13 cellular contexts compared by ENCODE assay signal in the genomic region with DNA sequence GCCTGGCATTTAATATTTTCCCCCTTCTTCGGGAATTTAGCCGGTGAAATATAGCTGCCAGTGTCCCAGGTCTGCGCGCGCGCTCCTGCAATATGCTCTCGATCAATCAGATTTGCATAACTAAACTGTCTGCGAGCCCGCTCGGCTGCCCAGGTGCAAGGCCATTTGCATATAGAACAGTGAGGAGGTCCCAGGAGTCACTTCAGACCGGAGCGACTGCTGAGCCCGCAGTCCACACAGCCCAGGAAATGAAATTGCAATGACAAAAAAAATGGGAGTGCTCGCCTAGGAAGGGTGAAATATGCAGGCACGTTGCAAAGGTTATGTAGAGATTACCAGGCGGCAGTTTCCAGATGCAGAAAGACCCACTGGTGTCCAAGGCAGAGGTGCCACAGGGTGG.
DNase-seq lines count a peak whose midpoint lies in the region; ATAC-seq and TF ChIP-seq lines count a peak whose summit lies in the region.
"Had no signal": no experiment of that assay in that cellular context is flagged by ENCODE, and none has a peak within 500 bp of the region (broad histone marks: within the 10 kb centered on the region; RNA-seq: fewer than 3 reads in every experiment).

No MANE protein-coding gene starts in this region.

- WGBS in right lobe of liver (ENCODE audit: insufficient coverage, low coverage, low lambda C conversion rate, missing lambda C conversion rate), result 23% methylated on average over 16 of the region's 16 CpGs

- intact Hi-C loops in right lobe of liver (cut with DNase I), result no loop called here

- no peaks in the 10 kb centered on the region for H3K36me3 Mint-ChIP-seq in progenitor cell of endocrine pancreas (ENCODE audit: insufficient read depth)

- H3K9me3 ChIP-seq in endocrine pancreas (ENCODE audit: control insufficient read depth, low read length), result no peaks in the 10 kb centered on the region
- no peaks in the 10 kb centered on the region for H3K9me3 ChIP-seq in right lobe of liver
- H3K9me3 ChIP-seq: BLaER1 had no signal

- H3K27ac ChIP-seq in right lobe of liver, result no peak overlapping the region
- H3K27ac ChIP-seq: BLaER1, parathyroid adenoma had no signal

- H3K9me3 Mint-ChIP-seq in progenitor cell of endocrine pancreas (ENCODE audit: low read depth), result no peaks in the 10 kb centered on the region

- DNase-seq in progenitor cell of endocrine pancreas (ENCODE audit: low spot score, unreplicated experiment) (peak; percentile 39), right lobe of liver (no peak)
- DNase-seq in activated CD4-positive, alpha-beta T cell treated with anti-CD3 and anti-CD28 coated beads for 1 hour, result no peak
- DNase-seq: activated CD4-positive, alpha-beta T cell treated with anti-CD3 and anti-CD28 coated beads, Interleukin-2, amount 10 ng/mL, durations not matched to agents 24 days and 14 days; activated T-cell treated with anti-CD3 and anti-CD28 coated beads, Interleukin-2, amount 50 U/mL, for 48 hours; MV-4-11; T1000 had no signal

- H3K27me3 ChIP-seq in endocrine pancreas (ENCODE audit: control insufficient read depth, insufficient read depth, low read length) (no peaks in the 10 kb centered on the region), right lobe of liver (no peaks in the 10 kb centered on the region)
- H3K27me3 ChIP-seq: BLaER1 had no signal

- peaks cover 65% of the 10 kb centered on the region for H3K27me3 Mint-ChIP-seq in progenitor cell of endocrine pancreas

- no peak overlapping the region for H3K27ac Mint-ChIP-seq in progenitor cell of endocrine pancreas
- H3K27ac Mint-ChIP-seq: activated CD4-positive, alpha-beta T cell treated with anti-CD3 and anti-CD28 coated beads, Interleukin-2, amount 10 ng/mL, durations not matched to agents 24 days and 14 days had no signal

- H3K4me3 ChIP-seq in endocrine pancreas (ENCODE audit: control insufficient read depth, insufficient read depth, low read length) (peak overlapping the region; percentile 8), right lobe of liver (no peak overlapping the region)
- H3K4me3 ChIP-seq: BLaER1 had no signal

- H3K4me1 ChIP-seq in endocrine pancreas (ENCODE audit: control insufficient read depth, insufficient read depth, low read length), result peaks cover 4% of the 10 kb centered on the region
- no peaks in the 10 kb centered on the region for H3K4me1 ChIP-seq in right lobe of liver
- H3K4me1 ChIP-seq: parathyroid adenoma had no signal

- no peak for TF ChIP-seq CTCF in progenitor cell of endocrine pancreas (IDR thresholded peaks at IDR 0.05; ENCODE audit: unreplicated experiment)
- no peak for TF ChIP-seq CTCF in right lobe of liver (IDR thresholded peaks at IDR 0.05)

- ATAC-seq in GM21367 (IDR thresholded peaks at IDR 0.05; ENCODE audit: unreplicated experiment), result peak; percentile 53
- ATAC-seq in HG03354 (IDR thresholded peaks at IDR 0.05; ENCODE audit: poor library complexity, severe bottlenecking, unreplicated experiment), result peak; percentile 64
- ATAC-seq in right lobe of liver, result no peak
- ATAC-seq in GM21576 (IDR thresholded peaks at IDR 0.05; ENCODE audit: unreplicated experiment), result no peak

- H3K4me3 Mint-ChIP-seq in progenitor cell of endocrine pancreas (ENCODE audit: low read depth), result peak overlapping the region; percentile 60
- H3K4me3 Mint-ChIP-seq: activated CD4-positive, alpha-beta T cell treated with anti-CD3 and anti-CD28 coated beads, Interleukin-2, amount 10 ng/mL, durations not matched to agents 24 days and 14 days had no signal

- H3K36me3 ChIP-seq in endocrine pancreas (ENCODE audit: control insufficient read depth, insufficient read depth, low read length) (no peaks in the 10 kb centered on the region), right lobe of liver (no peaks in the 10 kb centered on the region)
- H3K36me3 ChIP-seq: BLaER1 had no signal

- no peak overlapping the region for H3K9ac ChIP-seq in endocrine pancreas (ENCODE audit: control insufficient read depth, insufficient read depth, low read length)
- H3K9ac ChIP-seq: BLaER1, parathyroid adenoma had no signal

- TF ChIP-seq POLR2A in right lobe of liver (IDR thresholded peaks at IDR 0.05), result no peak

- H3K4me1 Mint-ChIP-seq in progenitor cell of endocrine pancreas (ENCODE audit: low read depth), result peaks cover 9% of the 10 kb centered on the region

Comparison
In these comparisons a context has a peak if more than half of its experiments do, and no peak if none do; other contexts are left out.
1. ATAC-seq: peak in GM21367 (single experiment) and HG03354 (single experiment); none in right lobe of liver (0 of 4) and GM21576 (single experiment).